In genomic region chr5:171392585-171393159, GRCh38 we compare ENCODE assay signal across 1 cellular context.
A peak's percentile ranks its signal among the peaks of the same experiment; 100 is the strongest.
TF ChIP-seq lines count a peak whose summit lies in the region.

No MANE protein-coding gene starts in this region.

TF ChIP-seq in GM12878, 131 proteins besides CTCF, POLR2A, EP300 and RAD21:
- TF ChIP-seq RCOR1 (conservative IDR thresholded peaks at IDR 0.05; ENCODE audit: low read depth, low read length) (no peak), SPI1 (IDR thresholded peaks at IDR 0.05; ENCODE audit: borderline replicate concordance, insufficient read depth, low read depth, low read length) (peak; percentile 58; the same call in 1 of the 2 replicates)
